Comparison of ENCODE assay signal across 1 cellular context in the genomic region with DNA sequence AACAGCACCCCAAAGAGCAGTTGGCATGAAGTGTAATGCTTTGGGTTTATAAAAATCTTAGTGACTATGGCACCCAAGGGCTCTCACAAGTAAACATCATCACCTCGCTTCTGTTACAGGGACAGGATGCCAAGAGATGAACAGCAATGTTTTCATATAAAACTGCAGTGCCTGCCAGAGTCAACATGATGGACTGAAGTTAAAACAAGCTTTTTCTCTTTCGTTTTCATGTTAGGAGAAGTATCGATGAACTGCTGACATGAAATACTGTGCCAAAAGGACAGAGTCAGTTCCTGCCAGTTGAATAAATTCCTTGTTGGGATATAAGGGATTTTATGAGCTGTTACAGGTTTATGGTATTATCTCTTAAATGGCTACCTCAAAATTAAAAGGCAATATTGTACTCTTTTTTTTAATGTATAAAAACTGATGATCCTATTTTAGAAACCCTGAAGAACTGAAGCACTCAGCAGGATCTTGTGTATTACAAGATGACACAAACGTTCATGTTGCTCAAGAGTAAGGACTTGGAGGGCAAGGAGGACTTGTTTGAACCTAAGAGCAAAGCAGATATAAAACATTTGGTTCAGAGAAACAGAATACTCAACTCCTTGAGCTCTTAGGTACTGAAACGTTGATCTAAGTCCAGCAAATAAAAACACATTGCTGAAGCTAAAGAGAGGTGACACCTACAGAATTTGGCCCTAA.
TF ChIP-seq lines count a peak whose summit lies in the region.

No MANE protein-coding gene starts in this region.

TF ChIP-seq in SK-N-SH, 30 proteins besides CTCF, POLR2A, EP300 and RAD21 (continued from another document):
- TF ChIP-seq, protein P1, sequence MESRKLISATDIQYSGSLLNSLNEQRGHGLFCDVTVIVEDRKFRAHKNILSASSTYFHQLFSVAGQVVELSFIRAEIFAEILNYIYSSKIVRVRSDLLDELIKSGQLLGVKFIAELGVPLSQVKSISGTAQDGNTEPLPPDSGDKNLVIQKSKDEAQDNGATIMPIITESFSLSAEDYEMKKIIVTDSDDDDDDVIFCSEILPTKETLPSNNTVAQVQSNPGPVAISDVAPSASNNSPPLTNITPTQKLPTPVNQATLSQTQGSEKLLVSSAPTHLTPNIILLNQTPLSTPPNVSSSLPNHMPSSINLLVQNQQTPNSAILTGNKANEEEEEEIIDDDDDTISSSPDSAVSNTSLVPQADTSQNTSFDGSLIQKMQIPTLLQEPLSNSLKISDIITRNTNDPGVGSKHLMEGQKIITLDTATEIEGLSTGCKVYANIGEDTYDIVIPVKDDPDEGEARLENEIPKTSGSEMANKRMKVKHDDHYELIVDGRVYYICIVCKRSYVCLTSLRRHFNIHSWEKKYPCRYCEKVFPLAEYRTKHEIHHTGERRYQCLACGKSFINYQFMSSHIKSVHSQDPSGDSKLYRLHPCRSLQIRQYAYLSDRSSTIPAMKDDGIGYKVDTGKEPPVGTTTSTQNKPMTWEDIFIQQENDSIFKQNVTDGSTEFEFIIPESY (IDR thresholded peaks at IDR 0.05; ENCODE audit: borderline replicate concordance, low read depth), result no peak
- TF ChIP-seq, protein P2, sequence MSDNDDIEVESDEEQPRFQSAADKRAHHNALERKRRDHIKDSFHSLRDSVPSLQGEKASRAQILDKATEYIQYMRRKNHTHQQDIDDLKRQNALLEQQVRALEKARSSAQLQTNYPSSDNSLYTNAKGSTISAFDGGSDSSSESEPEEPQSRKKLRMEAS (IDR thresholded peaks at IDR 0.05; ENCODE audit: low read depth), result no peak
